11 cellular contexts compared by ENCODE assay signal in genomic region chr9:72154468-72155281, GRCh38. TPM values are rescaled to one million over a fixed set of nuclear protein-coding genes. Genes with fewer than 3 reads are reported as not detected.
A peak's percentile ranks its signal among the peaks of the same experiment; 100 is the strongest.
DNase-seq lines count a peak whose midpoint lies in the region; ATAC-seq, FAIRE-seq and TF ChIP-seq lines count a peak whose summit lies in the region.
"Had no signal": no experiment of that assay in that cellular context is flagged by ENCODE, and none has a peak within 500 bp of the region (broad histone marks: within the 10 kb centered on the region; RNA-seq: fewer than 3 reads in every experiment).

No MANE protein-coding gene starts in this region.

- peaks cover 18% of the 10 kb centered on the region for H3K27me3 ChIP-seq in endodermal cell (ENCODE audit: control insufficient read depth, insufficient read depth, low read length, poor library complexity, severe bottlenecking)

- H3K36me3 ChIP-seq in endodermal cell (ENCODE audit: control insufficient read depth, insufficient read depth, low read length), result no peaks in the 10 kb centered on the region

- FAIRE-seq in GM18507 (lab: Jason Lieb, UNC) (peak; percentile 90), islet of Langerhans (lab: Jason Lieb, UNC) (peak; percentile 13)

- peaks cover 10% of the 10 kb centered on the region for H3K27me3 Mint-ChIP-seq in endodermal cell (ENCODE audit: insufficient read depth)

- no peaks in the 10 kb centered on the region for H3K9me3 Mint-ChIP-seq in endodermal cell
- H3K9me3 Mint-ChIP-seq: T-helper 1 cell treated with Interleukin-12 subunit alpha and Interleukin-12 subunit beta and Interleukin-4 antibody, amounts not matched to agents 30 μg/mL and 1 μg/mL, for 36 hours had no signal

- no peaks in the 10 kb centered on the region for H3K4me1 ChIP-seq in endodermal cell (ENCODE audit: control insufficient read depth, insufficient read depth, low read length)

- no peaks in the 10 kb centered on the region for H3K9me3 ChIP-seq in endodermal cell (ENCODE audit: control insufficient read depth, low read length)

- no peak overlapping the region for H3K4me3 ChIP-seq in endodermal cell (ENCODE audit: low read length)

- H3K4me3 Mint-ChIP-seq in endodermal cell, result no peak overlapping the region
- H3K4me3 Mint-ChIP-seq: T-helper 1 cell treated with Interleukin-12 subunit alpha and Interleukin-12 subunit beta and Interleukin-4 antibody, amounts not matched to agents 30 μg/mL and 1 μg/mL, for 36 hours had no signal

- TF ChIP-seq CTCF in endodermal cell (conservative IDR thresholded peaks at IDR 0.05), result no peak

- no peak overlapping the region for H3K27ac ChIP-seq in endodermal cell (ENCODE audit: low read depth, low read length)

- no peak for DNase-seq in GM18507 (ENCODE audit: extremely low spot score, insufficient read length, low read depth)
- DNase-seq in endodermal cell, result no peak
- no peak for DNase-seq in islet precursor cell
- no peak for DNase-seq in iPS-NIHi11 (ENCODE audit: low spot score)
- DNase-seq in KG1 (lab: John Stamatoyannopoulos, UW), result no peak
- DNase-seq: anterior cingulate cortex had no signal

- peak; percentile 84 for ATAC-seq in GM21619 (IDR thresholded peaks at IDR 0.05; ENCODE audit: unreplicated experiment)
- ATAC-seq in HG03457 (IDR thresholded peaks at IDR 0.05; ENCODE audit: unreplicated experiment), result peak; percentile 89

- H3K9ac ChIP-seq in endodermal cell (ENCODE audit: extremely low read depth, low read length, poor library complexity, severe bottlenecking), result no peak overlapping the region

- no peaks in the 10 kb centered on the region for H3K4me1 Mint-ChIP-seq in endodermal cell

- H3K36me3 Mint-ChIP-seq in endodermal cell (ENCODE audit: low read depth), result peaks cover 5% of the 10 kb centered on the region

- no peak overlapping the region for H3K27ac Mint-ChIP-seq in endodermal cell
- H3K27ac Mint-ChIP-seq: T-helper 1 cell treated with Interleukin-12 subunit alpha and Interleukin-12 subunit beta and Interleukin-4 antibody, amounts not matched to agents 30 μg/mL and 1 μg/mL, for 36 hours had no signal

- WGBS in endodermal cell (ENCODE audit: insufficient coverage in 1 of 2, insufficient read length in 1 of 2), 2 experiments, result 93 to 97% methylated on average over 4 to 9 of the region's 9 CpGs

RNA-seq across cellular contexts. Expression of gene GDA, which starts 5.4 kb away (rescaled TPM):
- total RNA-seq in endodermal cell, result 1 to 10 TPM; 2.5 to 6.9 TPM
- not detected for polyA plus RNA-seq in endodermal cell (2013, experiment 1 of 2)
- polyA plus RNA-seq in endodermal cell (2013, experiment 2 of 2), result 0.04 TPM
- total RNA-seq: LHCN-M2 had no signal
